Comparison of ENCODE assay signal across 9 cellular contexts in genomic region chr19:14002571-14003278, GRCh38. TPM values are rescaled to one million over a fixed set of nuclear protein-coding genes. Genes with fewer than 3 reads are reported as not detected.
A peak's percentile ranks its signal among the peaks of the same experiment; 100 is the strongest.
DNase-seq lines count a peak whose midpoint lies in the region; ATAC-seq and TF ChIP-seq lines count a peak whose summit lies in the region.
"Had no signal": no experiment of that assay in that cellular context is flagged by ENCODE, and none has a peak within 500 bp of the region (broad histone marks: within the 10 kb centered on the region; RNA-seq: fewer than 3 reads in every experiment).

No MANE protein-coding gene starts in this region.

- no peak overlapping the region for H3K56ac ChIP-seq in H9 (ENCODE audit: insufficient read length, low read depth, low read length)

- H4K91ac ChIP-seq in H9 (ENCODE audit: insufficient read length, low read depth, low read length): no peak overlapping the region

- H3K14ac ChIP-seq in H9 (ENCODE audit: insufficient read depth, low read length): no peak overlapping the region

- no peak overlapping the region for H2BK12ac ChIP-seq in H9 (ENCODE audit: insufficient read length, low read depth, low read length)

- H3K79me1 ChIP-seq in H9 (ENCODE audit: insufficient read depth, low read depth, low read length, poor library complexity, severe bottlenecking): no peaks in the 10 kb centered on the region

- H2BK5ac ChIP-seq in H9 (ENCODE audit: insufficient read length, low read length): no peak overlapping the region

- intact Hi-C loops in activated CD8-positive, alpha-beta T cell treated with anti-CD3 and anti-CD28 coated beads for 36 hours (cut with micrococcal nuclease): no loop called here
- intact Hi-C loops in sciatic nerve (cut with DNase I): no loop called here

- H3K27me3 Mint-ChIP-seq in H9 (ENCODE audit: low read depth): no peaks in the 10 kb centered on the region; the same call in 1 of the 2 replicates
- H3K27me3 Mint-ChIP-seq in activated CD8-positive, alpha-beta T cell treated with anti-CD3 and anti-CD28 coated beads for 36 hours: no peaks in the 10 kb centered on the region

- H3K27me3 ChIP-seq in H9 (ENCODE audit: insufficient read depth, low read length): no peaks in the 10 kb centered on the region
- H3K27me3 ChIP-seq in right atrium auricular region: no peaks in the 10 kb centered on the region
- H3K27me3 ChIP-seq in HAP-1 (ENCODE audit: low read depth): no peaks in the 10 kb centered on the region

- H4K5ac ChIP-seq in H9 (ENCODE audit: insufficient read length, low read depth, low read length): no peak overlapping the region

- H3K4me3 Mint-ChIP-seq in H9: no peak overlapping the region
- peak overlapping the region; percentile 57 for H3K4me3 Mint-ChIP-seq in activated CD8-positive, alpha-beta T cell treated with anti-CD3 and anti-CD28 coated beads for 36 hours
- peak overlapping the region; percentile 70 for H3K4me3 Mint-ChIP-seq in stimulated activated effector memory CD8-positive, alpha-beta T cell treated with anti-CD3 and anti-CD28 coated beads, Interleukin-12 subunit alpha, Interleukin-12 subunit beta, amount 100 ng/mL, for 72 hours

- DNase-seq in H9: no peak
- peak; percentile 53 for DNase-seq in activated CD8-positive, alpha-beta T cell treated with anti-CD3 and anti-CD28 coated beads for 36 hours
- no peak for DNase-seq in right atrium auricular region (ENCODE audit: low spot score)
- peak in 1 of 2 donors; percentile 70 for DNase-seq in stimulated activated effector memory CD8-positive, alpha-beta T cell treated with anti-CD3 and anti-CD28 coated beads, Interleukin-12 subunit alpha, Interleukin-12 subunit beta, amount 100 ng/mL, for 72 hours (ENCODE audit: low spot score in 2 of 2)
- no peak for DNase-seq in NCI-H526 treated with DMSO at 0.1 percent for 48 hours (lab: John Stamatoyannopoulos, UW)
- DNase-seq in sciatic nerve (ENCODE audit: low spot score): no peak
- no peak for DNase-seq in HAP-1 (ENCODE audit: low spot score in 2 of 2)
- no peak for DNase-seq in NCI-H2107 treated with DMSO at 0.1 percent for 48 hours (lab: John Stamatoyannopoulos, UW; ENCODE audit: unreplicated experiment)
- DNase-seq: islet precursor cell had no signal

- H2BK20ac ChIP-seq in H9 (ENCODE audit: low read depth, low read length, poor library complexity, severe bottlenecking): no peak overlapping the region

- peaks cover 6 to 22% (median 12%) of the 10 kb centered on the region in 3 experiments; a peak in 6 of 7 replicates for H3K36me3 Mint-ChIP-seq in H9 (ENCODE audit: insufficient read depth in 1 of 3, low read depth in 3 of 3)
- peaks cover 24% of the 10 kb centered on the region for H3K36me3 Mint-ChIP-seq in activated CD8-positive, alpha-beta T cell treated with anti-CD3 and anti-CD28 coated beads for 36 hours (ENCODE audit: low read depth)
- H3K36me3 Mint-ChIP-seq in stimulated activated effector memory CD8-positive, alpha-beta T cell treated with anti-CD3 and anti-CD28 coated beads, Interleukin-12 subunit alpha, Interleukin-12 subunit beta, amount 100 ng/mL, for 72 hours: peaks cover 29% of the 10 kb centered on the region

- no peaks in the 10 kb centered on the region for H3K23me2 ChIP-seq in H9 (ENCODE audit: insufficient read length, low read depth, low read length, poor library complexity, severe bottlenecking)

- H3K79me2 ChIP-seq in H9 (ENCODE audit: insufficient read depth, low read length): no peaks in the 10 kb centered on the region

- H2BK15ac ChIP-seq in H9 (ENCODE audit: low read depth, low read length): no peak overlapping the region

- no peak overlapping the region for H3K23ac ChIP-seq in H9 (ENCODE audit: insufficient read length, low read depth, low read length)

- POLR2A ChIA-PET in activated CD8-positive, alpha-beta T cell treated with anti-CD3 and anti-CD28 coated beads for 36 hours (lab: Charles Lee): interaction anchor here (0.6 to 9.9 kb wide), 6 partner anchors 10 to 134 kb away, joined by 3 to 96 read pairs (median 6); partner anchors contain the start of genes IL27RA and PODNL1

- H3K27ac ChIP-seq in H9 (ENCODE audit: insufficient read length, low read depth, low read length) (no peak overlapping the region), right atrium auricular region (peak overlapping the region; percentile 98 to 99)

- H2AK5ac ChIP-seq in H9 (ENCODE audit: insufficient read length, low read length): no peak overlapping the region

- H2AFZ ChIP-seq in H9 (ENCODE audit: low read length): no peak overlapping the region

- peak overlapping the region in 2 of 3 experiments; percentile 24 to 87; a peak in 2 of 7 replicates for H3K27ac Mint-ChIP-seq in H9
- peak overlapping the region; percentile 93 for H3K27ac Mint-ChIP-seq in activated CD8-positive, alpha-beta T cell treated with anti-CD3 and anti-CD28 coated beads for 36 hours
- peak overlapping the region; percentile 97 for H3K27ac Mint-ChIP-seq in stimulated activated effector memory CD8-positive, alpha-beta T cell treated with anti-CD3 and anti-CD28 coated beads, Interleukin-12 subunit alpha, Interleukin-12 subunit beta, amount 100 ng/mL, for 72 hours

- no peak overlapping the region for H3K18ac ChIP-seq in H9 (ENCODE audit: insufficient read length, low read depth, low read length)

- peaks cover 13 to 14% of the 10 kb centered on the region in 2 experiments; a peak in 3 of 4 replicates for H3K4me1 Mint-ChIP-seq in H9
- H3K4me1 Mint-ChIP-seq in activated CD8-positive, alpha-beta T cell treated with anti-CD3 and anti-CD28 coated beads for 36 hours (ENCODE audit: low read depth): peaks cover 49% of the 10 kb centered on the region
- peaks cover 37% of the 10 kb centered on the region for H3K4me1 Mint-ChIP-seq in stimulated activated effector memory CD8-positive, alpha-beta T cell treated with anti-CD3 and anti-CD28 coated beads, Interleukin-12 subunit alpha, Interleukin-12 subunit beta, amount 100 ng/mL, for 72 hours

- TF ChIP-seq CTCF in H9 (conservative IDR thresholded peaks at IDR 0.05) (no peak), right atrium auricular region (IDR thresholded peaks at IDR 0.05) (no peak)
- TF ChIP-seq CTCF in activated CD8-positive, alpha-beta T cell treated with anti-CD3 and anti-CD28 coated beads for 36 hours (IDR thresholded peaks at IDR 0.05): no peak

- in situ Hi-C loops in HAP-1 (cut with MboI; ENCODE audit: low sequenced_read_pairs): loop anchor here (25.0 kb wide), 1 partner anchor 840 kb away; the partner anchor contains the start of genes IER2 and STX10

- H3T11ph ChIP-seq in H9 (ENCODE audit: low read length): no peak overlapping the region

- no peaks in the 10 kb centered on the region for H4K20me1 ChIP-seq in H9 (ENCODE audit: control insufficient read depth, insufficient read depth, insufficient read length)

- H3K4me3 ChIP-seq in right atrium auricular region: no peak overlapping the region
- no peak overlapping the region for H3K4me3 ChIP-seq in HAP-1

- no peaks in the 10 kb centered on the region for H3K36me3 ChIP-seq in right atrium auricular region
- no peaks in the 10 kb centered on the region for H3K36me3 ChIP-seq in HAP-1 (replicated peaks)

- no peak overlapping the region for H3K4me2 ChIP-seq in H9 (ENCODE audit: insufficient read depth, insufficient read length, low read length)

- ATAC-seq in activated CD8-positive, alpha-beta T cell treated with anti-CD3 and anti-CD28 coated beads for 36 hours: no peak
- ATAC-seq in stimulated activated effector memory CD8-positive, alpha-beta T cell treated with anti-CD3 and anti-CD28 coated beads, Interleukin-12 subunit alpha, Interleukin-12 subunit beta, amount 100 ng/mL, for 72 hours: no peak
- no peak for ATAC-seq in sciatic nerve

- no peak overlapping the region for H4K8ac ChIP-seq in H9 (replicated peaks; ENCODE audit: insufficient read length, low read depth, low read length)

- no peaks in the 10 kb centered on the region for H3K4me1 ChIP-seq in H9 (ENCODE audit: insufficient read depth, low read length)
- H3K4me1 ChIP-seq in right atrium auricular region: peaks cover 0 to 39% of the 10 kb centered on the region in 2 donors
- H3K4me1 ChIP-seq in HAP-1: peaks cover 7% of the 10 kb centered on the region; the same call in 1 of the 2 replicates

- CTCF ChIA-PET in activated CD8-positive, alpha-beta T cell treated with anti-CD3 and anti-CD28 coated beads for 36 hours (lab: Charles Lee): interaction anchor here (0.6 to 2.6 kb wide), 4 partner anchors 15 to 63 kb away, joined by 3 to 11 read pairs (median 8); partner anchors contain the start of gene IL27RA

- no peak overlapping the region for H2BK120ac ChIP-seq in H9 (ENCODE audit: low read depth, low read length, poor library complexity, severe bottlenecking)

- H3K9me3 ChIP-seq in H9 (ENCODE audit: control insufficient read depth, low read depth, low read length) (no peaks in the 10 kb centered on the region), right atrium auricular region (peaks cover 0 to 10% of the 10 kb centered on the region in 2 donors), HAP-1 (peaks cover 7% of the 10 kb centered on the region; the same call in 1 of the 2 replicates)

- no peak overlapping the region for H3K4ac ChIP-seq in H9 (ENCODE audit: low read depth, low read length)

- peaks cover 5 to 8% of the 10 kb centered on the region in 2 experiments; a peak in 2 of 5 replicates for H3K9me3 Mint-ChIP-seq in H9
- peaks cover 7% of the 10 kb centered on the region for H3K9me3 Mint-ChIP-seq in activated CD8-positive, alpha-beta T cell treated with anti-CD3 and anti-CD28 coated beads for 36 hours
- H3K9me3 Mint-ChIP-seq in stimulated activated effector memory CD8-positive, alpha-beta T cell treated with anti-CD3 and anti-CD28 coated beads, Interleukin-12 subunit alpha, Interleukin-12 subunit beta, amount 100 ng/mL, for 72 hours: no peaks in the 10 kb centered on the region

- WGBS in H9 (ENCODE audit: extremely low coverage, insufficient read length, low lambda C conversion rate): no CpG with 5 or more reads among the region's 13 CpGs

- H3K9ac ChIP-seq in H9 (ENCODE audit: extremely low read depth, insufficient read length, low read length): no peak overlapping the region

RNA-seq across cellular contexts. Expression of gene RFX1, which starts 3.4 kb away (rescaled TPM):
- total RNA-seq in H9 (2021): 19.2 and 21.4 TPM in 2 replicates
- total RNA-seq in activated CD8-positive, alpha-beta T cell treated with anti-CD3 and anti-CD28 coated beads for 36 hours: 10 to 100 TPM; 13.3 to 14.1 TPM
- total RNA-seq in right atrium auricular region: 1 to 10 TPM; 3.2 to 5.2 TPM
- 16.1 TPM for total RNA-seq in sciatic nerve

RNA-seq across cellular contexts. Expression of gene RLN3, which starts 25.2 kb away (rescaled TPM):
- not detected in 2 replicates for total RNA-seq in H9 (2021)
- not detected for total RNA-seq in activated CD8-positive, alpha-beta T cell treated with anti-CD3 and anti-CD28 coated beads for 36 hours
- total RNA-seq in right atrium auricular region: not detected
- total RNA-seq in sciatic nerve: not detected

RNA-seq across cellular contexts. Expression of gene IL27RA, which starts 28.8 kb away (rescaled TPM):
- 13.6 and 14.6 TPM in 2 replicates for total RNA-seq in H9 (2021)
- total RNA-seq in activated CD8-positive, alpha-beta T cell treated with anti-CD3 and anti-CD28 coated beads for 36 hours: 10 to 100 TPM; 46.5 to 48.2 TPM
- total RNA-seq in right atrium auricular region: 1 to 10 TPM; 3.5 to 3.7 TPM
- total RNA-seq in sciatic nerve: 5.7 TPM

RNA-seq across cellular contexts. Expression of gene DCAF15, which starts 50.4 kb away (rescaled TPM):
- total RNA-seq in H9 (2021): 82.2 and 82.5 TPM in 2 replicates
- total RNA-seq in activated CD8-positive, alpha-beta T cell treated with anti-CD3 and anti-CD28 coated beads for 36 hours: 10 to 100 TPM; 51.3 to 51.9 TPM
- 10 to 100 TPM; 10.6 to 12.2 TPM for total RNA-seq in right atrium auricular region
- total RNA-seq in sciatic nerve: 24.7 TPM

RNA-seq across cellular contexts. Expression of gene PALM3, which starts 59.2 kb away (rescaled TPM):
- total RNA-seq in H9 (2021) (11.5 and 13.5 TPM in 2 replicates), right atrium auricular region (under 1 TPM; 0.28 to 0.37 TPM), sciatic nerve (4.5 TPM)
- not detected for total RNA-seq in activated CD8-positive, alpha-beta T cell treated with anti-CD3 and anti-CD28 coated beads for 36 hours

Comparison
In these comparisons a context has a peak if more than half of its experiments do, and no peak if none do; other contexts are left out.
1. H3K4me3 Mint-ChIP-seq: peak in activated CD8-positive, alpha-beta T cell treated with anti-CD3 and anti-CD28 coated beads for 36 hours (single experiment) and stimulated activated effector memory CD8-positive, alpha-beta T cell treated with anti-CD3 and anti-CD28 coated beads, Interleukin-12 subunit alpha, Interleukin-12 subunit beta, amount 100 ng/mL, for 72 hours (single experiment); none in H9 (0 of 2).
2. Peak in every context shown above with its lines, with median percentiles within 50 percentile points of each other: H3K27ac Mint-ChIP-seq.